ENCODE assay signal across 19 cellular contexts in genomic region chr17:31251075-31251474, GRCh38. TPM values are rescaled to one million over a fixed set of nuclear protein-coding genes. Genes with fewer than 3 reads are reported as not detected.
DNase-seq lines count a peak whose midpoint lies in the region; ATAC-seq, FAIRE-seq and TF ChIP-seq lines count a peak whose summit lies in the region.
"Had no signal": no experiment of that assay in that cellular context is flagged by ENCODE, and none has a peak within 500 bp of the region (broad histone marks: within the 10 kb centered on the region; RNA-seq: fewer than 3 reads in every experiment).

No MANE protein-coding gene starts in this region.

- H3K4me1 ChIP-seq in OCI-LY7 (ENCODE audit: insufficient read depth, low read length, poor library complexity, severe bottlenecking) (peaks cover 19% of the 10 kb centered on the region), fibroblast of lung (ENCODE audit: control insufficient read depth, extremely low read depth, insufficient read depth, low read length) (peaks cover 17% of the 10 kb centered on the region), small intestine (ENCODE audit: control insufficient read depth in 2 of 2, insufficient read depth in 1 of 2, low read depth in 1 of 2, low read length in 1 of 2) (no peaks in the 10 kb centered on the region)

- no peak for TF ChIP-seq CTCF in OCI-LY7 (conservative IDR thresholded peaks at IDR 0.05; ENCODE audit: low read length)
- no peak for TF ChIP-seq CTCF in fibroblast of lung (conservative IDR thresholded peaks at IDR 0.05 in 1 of 2, IDR thresholded peaks at IDR 0.05 in 1 of 2; ENCODE audit: low read depth in 1 of 2, low read length in 2 of 2)

- H2AFZ ChIP-seq in OCI-LY7 (ENCODE audit: low read length) (no peak overlapping the region), fibroblast of lung (ENCODE audit: low read length) (no peak overlapping the region)

- H3K27me3 ChIP-seq in fibroblast of lung (ENCODE audit: control insufficient read depth, insufficient read depth, low read length): no peaks in the 10 kb centered on the region
- H3K27me3 ChIP-seq in small intestine (ENCODE audit: control insufficient read depth in 2 of 2, insufficient read depth in 2 of 2, low read length in 2 of 2): no peaks in the 10 kb centered on the region
- H3K27me3 ChIP-seq: neutrophil, uterus had no signal

- FAIRE-seq in GM12892 (lab: Jason Lieb, UNC) (peak; percentile 5), small intestine (lab: Jason Lieb, UNC) (no peak)
- FAIRE-seq: frontal cortex had no signal

- POLR2A ChIA-PET in OCI-LY7 (lab: Charles Lee): interaction anchor here (0.6 to 1.8 kb wide), 3 partner anchors 10 to 72 kb away, joined by 3 to 5 read pairs (median 4); no protein-coding TSS in a partner anchor

- intact Hi-C loops in OCI-LY7 (cut with micrococcal nuclease; ENCODE audit: unreplicated experiment): no loop called here

- no peaks in the 10 kb centered on the region for H3K79me2 ChIP-seq in OCI-LY7 (ENCODE audit: insufficient read depth, low read depth, low read length)
- H3K79me2 ChIP-seq in fibroblast of lung (ENCODE audit: control insufficient read depth, insufficient read depth, low read length): no peaks in the 10 kb centered on the region

- H3K9me3 ChIP-seq in OCI-LY7 (ENCODE audit: low read length) (no peaks in the 10 kb centered on the region), fibroblast of lung (ENCODE audit: control insufficient read depth, insufficient read depth, low read depth, low read length) (no peaks in the 10 kb centered on the region), small intestine (ENCODE audit: control insufficient read depth, low read depth) (no peaks in the 10 kb centered on the region)
- H3K9me3 ChIP-seq: neutrophil, uterus had no signal

- H3K27ac ChIP-seq in OCI-LY7 (ENCODE audit: low read depth, low read length, poor library complexity, severe bottlenecking) (no peak overlapping the region), fibroblast of lung (ENCODE audit: insufficient read depth, low read length) (peak overlapping the region; percentile 37), small intestine (ENCODE audit: low read depth in 1 of 2, low read length in 1 of 2) (no peak overlapping the region)
- H3K27ac ChIP-seq: C4-2B, neutrophil had no signal

- no peak overlapping the region for H3K9ac ChIP-seq in fibroblast of lung (ENCODE audit: insufficient read depth, low read length)

- H3K4me3 ChIP-seq in OCI-LY7 (ENCODE audit: low read depth, low read length, poor library complexity, severe bottlenecking) (no peak overlapping the region), fibroblast of lung (replicated peaks in 1 of 4; ENCODE audit: control extremely low read depth in 1 of 4, insufficient read depth in 1 of 4, low read depth in 3 of 4, low read length in 4 of 4) (no peak overlapping the region), small intestine (ENCODE audit: low read depth in 1 of 2, low read length in 2 of 2) (no peak overlapping the region)
- H3K4me3 ChIP-seq: uterus had no signal

- DNase-seq in GM12892 (ENCODE audit: insufficient read length): no peak
- no peak for DNase-seq in OCI-LY7 (ENCODE audit: low spot score)
- no peak for DNase-seq in fibroblast of lung (ENCODE audit: low read depth in 2 of 2)
- DNase-seq in small intestine: peak; percentile 38
- DNase-seq in activated CD4-positive, alpha-beta T cell treated with anti-CD3 and anti-CD28 coated beads, Interleukin-2, amount 50 U/mL, for 1 hour: no peak
- no peak for DNase-seq in NCI-H1417 treated with DMSO at 0.1 percent for 48 hours (lab: John Stamatoyannopoulos, UW)
- DNase-seq: activated CD4-positive, alpha-beta T cell treated with anti-CD3 and anti-CD28 coated beads for 48 hours; activated naive CD8-positive, alpha-beta T cell treated with anti-CD3 and anti-CD28 coated beads for 36 hours; central memory CD4-positive, alpha-beta T cell; DND-41; NCI-H2081 treated with DMSO at 0.1 percent for 48 hours; NCI-H748 treated with DMSO at 0.1 percent for 48 hours; RPMI8226; stimulated activated naive CD8-positive, alpha-beta T cell treated with anti-CD3 and anti-CD28 coated beads, Interleukin-15, Interleukin-2, amounts not matched to agents 100 U/mL and 50 U/mL, for 24 hours; uterus had no signal

- CTCF ChIA-PET in OCI-LY7 (lab: Charles Lee; ENCODE audit: unreplicated experiment): no interaction called here

- TF ChIP-seq POLR2A in GM12892 (IDR thresholded peaks at IDR 0.05; ENCODE audit: low read depth, low read length): no peak

- H4K20me1 ChIP-seq in OCI-LY7 (ENCODE audit: insufficient read depth, low read length) (no peaks in the 10 kb centered on the region), fibroblast of lung (ENCODE audit: control insufficient read depth, extremely low read depth, insufficient read depth, low read length) (no peaks in the 10 kb centered on the region)

- no TSS peak for BruUV-seq in OCI-LY7 (replicated peaks; lab: Mats Ljungman, UMichigan)

- H3K36me3 ChIP-seq in OCI-LY7 (ENCODE audit: insufficient read depth, low read length) (peaks cover 12% of the 10 kb centered on the region; the same call in 1 of the 2 replicates), fibroblast of lung (ENCODE audit: control insufficient read depth, insufficient read depth, low read length) (no peaks in the 10 kb centered on the region), small intestine (ENCODE audit: control insufficient read depth in 2 of 2, insufficient read depth in 2 of 2, low read length in 2 of 2) (peaks cover 2% of the 10 kb centered on the region in 2 donors)
- H3K36me3 ChIP-seq: uterus had no signal

- peak overlapping the region; percentile 28; the same call in 1 of the 2 replicates for H3K4me2 ChIP-seq in OCI-LY7 (ENCODE audit: low read length)
- peak overlapping the region; percentile 5 for H3K4me2 ChIP-seq in fibroblast of lung (ENCODE audit: extremely low read depth, insufficient read depth, low read length)

- ATAC-seq in HG03442 (IDR thresholded peaks at IDR 0.05; ENCODE audit: unreplicated experiment): no peak
- ATAC-seq: stimulated activated naive CD8-positive, alpha-beta T cell treated with anti-CD3 and anti-CD28 coated beads, Interleukin-15, Interleukin-2, amounts not matched to agents 100 U/mL and 50 U/mL, for 24 hours had no signal

- no peaks in the 10 kb centered on the region for H3K9me2 ChIP-seq in OCI-LY7 (ENCODE audit: insufficient read depth, low read length)

RNA-seq across cellular contexts. Expression of gene OMG, which starts 46.0 kb away (rescaled TPM):
- polyA plus RNA-seq in GM12892 (2012; ENCODE audit: missing spikeins): 3.9 TPM
- total RNA-seq in OCI-LY7 (2014; rRNA removed; shearing (Covaris generic)): 0.32 and 0.46 TPM in 2 replicates
- 1.4 TPM in 2 replicates for total RNA-seq in OCI-LY7 (2022)
- 26.8 and 57.0 TPM in 2 replicates for total RNA-seq in fibroblast of lung
- 17.3 and 19.7 TPM in 2 replicates for polyA plus RNA-seq in fibroblast of lung
- 10.3 and 12.7 TPM in 2 replicates for polyA plus RNA-seq in fibroblast of lung (2012)
- 3.0 TPM in 1 of 2 replicates, not detected in the other for polyA minus RNA-seq in fibroblast of lung (ENCODE audit: low replicate concordance)
- polyA plus RNA-seq in small intestine: 1 to 10 TPM in 2 of 3 donors, not detected in 1; 1.3 to 5.9 TPM

Comparison
In these comparisons a context has a peak if more than half of its experiments do, and no peak if none do; other contexts are left out.
1. RNA of gene OMG, which starts 46.0 kb away (total RNA-seq): 26.8 to 57.0 TPM in fibroblast of lung; 0.32 to 1.4 TPM in OCI-LY7; every median in the first group is over 10 times any median in the second.